Comparison of ENCODE assay signal across 9 cellular contexts in the genomic region with DNA sequence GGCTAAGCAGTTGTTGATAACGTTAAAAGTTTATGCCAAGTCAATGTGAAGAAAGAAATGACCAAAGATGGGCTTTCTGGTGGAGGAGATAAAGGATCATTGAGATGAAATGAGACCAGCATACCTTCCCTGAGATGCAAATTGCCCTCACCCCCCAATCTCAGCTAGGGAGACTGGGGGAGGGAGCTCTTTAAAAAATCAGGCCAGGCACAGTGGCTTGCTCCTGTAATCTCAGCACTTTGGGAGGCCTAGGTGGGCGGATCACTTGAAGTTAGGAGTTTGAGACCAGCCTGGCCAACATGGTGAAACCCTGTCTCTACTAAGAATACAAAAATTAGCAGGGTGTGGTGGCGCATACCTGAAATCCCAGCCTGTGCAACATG. TPM values are rescaled to one million over a fixed set of nuclear protein-coding genes. Genes with fewer than 3 reads are reported as not detected.
DNase-seq lines count a peak whose midpoint lies in the region; ATAC-seq and TF ChIP-seq lines count a peak whose summit lies in the region.
"Had no signal": no experiment of that assay in that cellular context is flagged by ENCODE, and none has a peak within 500 bp of the region (broad histone marks: within the 10 kb centered on the region; RNA-seq: fewer than 3 reads in every experiment).

No MANE protein-coding gene starts in this region.

- 97 to 98% methylated on average over 3 of the region's 3 CpGs for WGBS in GM23248 (ENCODE audit: low coverage in 1 of 2, low lambda C conversion rate in 2 of 2, missing lambda C conversion rate in 2 of 2), 2 experiments

- peak overlapping the region; percentile 93 to 97 (median 96) for H3K27ac Mint-ChIP-seq in immature natural killer cell

- H2AFZ ChIP-seq in Loucy (ENCODE audit: low read length) (peak overlapping the region; percentile 89), GM23248 (no peak overlapping the region)

- no peak for TF ChIP-seq CTCF in Loucy (conservative IDR thresholded peaks at IDR 0.05; ENCODE audit: low read length)

- H3K27me3 Mint-ChIP-seq in immature natural killer cell (ENCODE audit: low read depth in 3 of 3), result peaks cover 4 to 13% (median 11%) of the 10 kb centered on the region in 3 donors

- H4K20me1 ChIP-seq in Loucy (ENCODE audit: insufficient read depth, low read length, poor library complexity, severe bottlenecking) (no peaks in the 10 kb centered on the region), GM23248 (ENCODE audit: insufficient read depth) (no peaks in the 10 kb centered on the region)

- H3F3A ChIP-seq in Loucy (ENCODE audit: low read depth) (no peaks in the 10 kb centered on the region), GM23248 (ENCODE audit: insufficient read depth) (peaks cover 8% of the 10 kb centered on the region)

- H3K9me2 ChIP-seq in Loucy (replicated peaks; ENCODE audit: low read depth, low read length) (no peaks in the 10 kb centered on the region), GM23248 (ENCODE audit: insufficient read depth) (no peaks in the 10 kb centered on the region)

- CTCF ChIA-PET in HEK293T (lab: Yijun Ruan, JAX), result interaction anchor here (2.8 kb wide), 1 partner anchor 14 kb away, joined by 15 read pairs; no protein-coding TSS in a partner anchor

- peaks cover 36 to 37% of the 10 kb centered on the region in 2 donors for H3K4me1 Mint-ChIP-seq in immature natural killer cell

- peak; percentile 1 for ATAC-seq in GM21619 (IDR thresholded peaks at IDR 0.05; ENCODE audit: unreplicated experiment)

- H3K4me3 ChIP-seq in GM08714 (ENCODE audit: low read length), result peak overlapping the region; percentile 23; the same call in 1 of the 2 replicates
- H3K4me3 ChIP-seq in Loucy (ENCODE audit: low read length, poor library complexity, severe bottlenecking), result no peak overlapping the region
- H3K4me3 ChIP-seq in GM23248, result no peak overlapping the region

- H3K36me3 Mint-ChIP-seq in immature natural killer cell, result peaks cover 0 to 5% (median 0%) of the 10 kb centered on the region in 3 donors

- POLR2A ChIA-PET in HEK293T (lab: Yijun Ruan, JAX), result no interaction called here

- peaks cover 12% of the 10 kb centered on the region for H3K4me1 ChIP-seq in Loucy (ENCODE audit: insufficient read depth, low read length, poor library complexity, severe bottlenecking)
- peaks cover 22% of the 10 kb centered on the region for H3K4me1 ChIP-seq in GM23248 (ENCODE audit: insufficient read depth)

- H3K79me2 ChIP-seq in Loucy (ENCODE audit: insufficient read depth, low read length) (no peaks in the 10 kb centered on the region), GM23248 (ENCODE audit: insufficient read depth) (no peaks in the 10 kb centered on the region)

- H3K9me3 Mint-ChIP-seq in immature natural killer cell, result no peaks in the 10 kb centered on the region

- H3K9ac ChIP-seq in Loucy (ENCODE audit: low read depth, low read length, poor library complexity, severe bottlenecking) (no peak overlapping the region), GM23248 (no peak overlapping the region)

- H3K36me3 ChIP-seq in Loucy (ENCODE audit: insufficient read depth, low read length) (no peaks in the 10 kb centered on the region), GM23248 (ENCODE audit: low read depth) (no peaks in the 10 kb centered on the region)

- peak overlapping the region; percentile 67 to 82 (median 78) for H3K4me3 Mint-ChIP-seq in immature natural killer cell

- in situ Hi-C loops in GM23248 (cut with MboI), result no loop called here

- H3K27me3 ChIP-seq in Loucy (ENCODE audit: insufficient read depth, low read length, poor library complexity, severe bottlenecking) (no peaks in the 10 kb centered on the region), GM23248 (replicated peaks; ENCODE audit: insufficient read depth) (no peaks in the 10 kb centered on the region)

- H3K9me3 ChIP-seq in Loucy (ENCODE audit: insufficient read depth, low read depth, low read length), result no peaks in the 10 kb centered on the region
- H3K9me3 ChIP-seq in GM23248 (ENCODE audit: low read depth), result no peaks in the 10 kb centered on the region

- DNase-seq in immature natural killer cell (no peak), HEK293T (ENCODE audit: extremely low spot score) (no peak), medulla oblongata (ENCODE audit: extremely low spot score) (no peak), GM23248 (no peak), cardiac septum (ENCODE audit: low spot score) (no peak)
- DNase-seq: NCI-H510A had no signal

- H3K27ac ChIP-seq in GM23248, result no peak overlapping the region

- intact Hi-C loops in cardiac septum (cut with DNase I), result no loop called here

- H3K4me2 ChIP-seq in Loucy (ENCODE audit: low read depth, low read length, poor library complexity, severe bottlenecking), result peak overlapping the region; percentile 33
- H3K4me2 ChIP-seq in GM23248 (ENCODE audit: unreplicated experiment), result no peak overlapping the region

TF ChIP-seq in HEK293T, 16 proteins besides CTCF, POLR2A, EP300 and RAD21:
- TF ChIP-seq LEF1 (IDR thresholded peaks at IDR 0.05; ENCODE audit: borderline replicate concordance) (no peak), TARDBP (IDR thresholded peaks at IDR 0.05) (no peak), ZNF384 (IDR thresholded peaks at IDR 0.05) (no peak), ARNT (IDR thresholded peaks at IDR 0.05) (no peak), SUZ12 (IDR thresholded peaks at IDR 0.05) (no peak)
- TF ChIP-seq, protein P1, sequence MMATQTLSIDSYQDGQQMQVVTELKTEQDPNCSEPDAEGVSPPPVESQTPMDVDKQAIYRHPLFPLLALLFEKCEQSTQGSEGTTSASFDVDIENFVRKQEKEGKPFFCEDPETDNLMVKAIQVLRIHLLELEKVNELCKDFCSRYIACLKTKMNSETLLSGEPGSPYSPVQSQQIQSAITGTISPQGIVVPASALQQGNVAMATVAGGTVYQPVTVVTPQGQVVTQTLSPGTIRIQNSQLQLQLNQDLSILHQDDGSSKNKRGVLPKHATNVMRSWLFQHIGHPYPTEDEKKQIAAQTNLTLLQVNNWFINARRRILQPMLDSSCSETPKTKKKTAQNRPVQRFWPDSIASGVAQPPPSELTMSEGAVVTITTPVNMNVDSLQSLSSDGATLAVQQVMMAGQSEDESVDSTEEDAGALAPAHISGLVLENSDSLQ (IDR thresholded peaks at IDR 0.05), result no peak
TF ChIP-seq in HEK293T: peak in this region for 0.

RNA-seq across cellular contexts. Expression of a gene that starts 30.9 kb away (rescaled TPM):
- polyA plus RNA-seq in immature natural killer cell (10 to 100 TPM; 19.4 to 29.2 (median 25.5) TPM), GM23248 (2016; fragmentation: Nextera tagmentation; extraction: Ambion mirVana) (52.5 and 54.3 TPM in 2 replicates)
- total RNA-seq in GM23248 (2014; rRNA removed; shearing (Covaris generic)), result 87.2 and 131 TPM in 2 replicates
- 88.8 TPM for total RNA-seq in cardiac septum

RNA-seq across cellular contexts. Expression of a gene that starts 34.6 kb away (rescaled TPM):
- polyA plus RNA-seq in immature natural killer cell (1,000 to 10,000 TPM; 4,386 to 7,531 (median 5,397) TPM), GM23248 (2016; fragmentation: Nextera tagmentation; extraction: Ambion mirVana) (6,241 and 6,275 TPM in 2 replicates)
- total RNA-seq in GM23248 (2014; rRNA removed; shearing (Covaris generic)), result 3,621 and 4,663 TPM in 2 replicates
- 452 TPM for total RNA-seq in cardiac septum

RNA-seq across cellular contexts. Expression of a gene that starts 59.2 kb away (rescaled TPM):
- polyA plus RNA-seq in immature natural killer cell (1 to 10 TPM in 1 of 3 donors, under 1 TPM in 1, not detected in 1; 0.66 to 3.0 TPM), GM23248 (2016; fragmentation: Nextera tagmentation; extraction: Ambion mirVana) (3.4 and 3.8 TPM in 2 replicates)
- 5.0 and 5.7 TPM in 2 replicates for total RNA-seq in GM23248 (2014; rRNA removed; shearing (Covaris generic))
- total RNA-seq in cardiac septum, result 0.54 TPM
